1 cellular context compared by ENCODE assay signal in the genomic region with DNA sequence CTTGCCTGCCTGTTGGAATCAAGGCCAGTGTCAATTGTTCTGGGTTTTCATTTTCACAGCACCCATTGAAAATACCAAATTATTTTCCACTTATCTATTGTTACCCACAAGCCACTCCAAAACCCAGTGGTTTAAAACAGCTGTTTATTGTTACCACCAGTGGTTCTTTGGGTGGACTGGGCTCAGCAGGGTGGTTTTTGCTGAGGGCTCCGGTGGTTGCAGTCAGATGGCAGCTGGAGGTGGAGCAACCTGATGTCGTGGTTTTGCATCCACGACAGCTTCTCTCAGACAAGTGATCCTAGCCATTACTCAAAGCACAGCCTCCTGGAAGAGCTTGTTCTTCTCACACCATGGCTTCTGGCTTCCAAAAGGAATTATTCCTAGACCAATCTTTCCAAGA.
TF ChIP-seq lines count a peak whose summit lies in the region.

No MANE protein-coding gene starts in this region.

TF ChIP-seq in HEK293, 187 proteins besides CTCF, POLR2A, EP300 and RAD21:
- no peak for TF ChIP-seq FEZF1 (tag by site-specific recombination; IDR thresholded peaks at IDR 0.05)
- TF ChIP-seq SETDB1 (IDR thresholded peaks at IDR 0.05; ENCODE audit: insufficient read length, low read length), result peak; percentile 36
